12 cellular contexts compared by ENCODE assay signal in genomic region chr2:11430729-11431128, GRCh38.
"Had no signal": no experiment of that assay in that cellular context is flagged by ENCODE, and none has a peak within 500 bp of the region (broad histone marks: within the 10 kb centered on the region; RNA-seq: fewer than 3 reads in every experiment).

No MANE protein-coding gene starts in this region.

- H3K4me3 Mint-ChIP-seq: activated naive CD8-positive, alpha-beta T cell treated with anti-CD3 and anti-CD28 coated beads, Interleukin-2, amount 10 ng/mL, durations not matched to agents 7 days and 5 days; neural progenitor cell; T-helper 2 cell treated with Interferon-gamma antibody and Interleukin-4, amounts not matched to agents 5 μg/mL and 100 μg/mL, for 36 hours had no signal

- H3K27ac ChIP-seq: brain microvascular endothelial cell, neural progenitor cell, thoracic aorta had no signal

- H3K27me3 Mint-ChIP-seq: activated naive CD8-positive, alpha-beta T cell treated with anti-CD3 and anti-CD28 coated beads, Interleukin-2, amount 10 ng/mL, durations not matched to agents 7 days and 5 days had no signal

- H3K36me3 ChIP-seq: brain microvascular endothelial cell, neural progenitor cell, thoracic aorta had no signal

- DNase-seq: activated CD4-positive, alpha-beta T cell treated with anti-CD3 and anti-CD28 coated beads, Interleukin-2, amount 50 U/mL, for 1 hour; activated naive CD4-positive, alpha-beta T cell; activated naive CD8-positive, alpha-beta T cell treated with anti-CD3 and anti-CD28 coated beads, Interleukin-2, amount 10 ng/mL, durations not matched to agents 7 days and 5 days; brain microvascular endothelial cell; cortex of kidney; effector CD8-positive, alpha-beta T cell; kidney; stimulated activated CD4-positive, alpha-beta T cell treated with anti-CD3 and anti-CD28 coated beads, Interleukin-12 subunit alpha, Interleukin-12 subunit beta, amount 100 ng/mL, for 4 hours; stimulated activated CD4-positive, alpha-beta T cell treated with anti-CD3 and anti-CD28 coated beads, Interleukin-2, amount 100 ng/mL, for 24 hours had no signal

- H3K4me1 Mint-ChIP-seq: activated naive CD8-positive, alpha-beta T cell treated with anti-CD3 and anti-CD28 coated beads, Interleukin-2, amount 10 ng/mL, durations not matched to agents 7 days and 5 days; neural progenitor cell had no signal

- H3K4me1 ChIP-seq: neural progenitor cell had no signal

- H3K4me3 ChIP-seq: neural progenitor cell, thoracic aorta had no signal

- H3K27ac Mint-ChIP-seq: activated naive CD8-positive, alpha-beta T cell treated with anti-CD3 and anti-CD28 coated beads, Interleukin-2, amount 10 ng/mL, durations not matched to agents 7 days and 5 days; neural progenitor cell; T-helper 2 cell treated with Interferon-gamma antibody and Interleukin-4, amounts not matched to agents 5 μg/mL and 100 μg/mL, for 36 hours had no signal

- H3K9me3 ChIP-seq: thoracic aorta had no signal

- H3K9me3 Mint-ChIP-seq: activated naive CD8-positive, alpha-beta T cell treated with anti-CD3 and anti-CD28 coated beads, Interleukin-2, amount 10 ng/mL, durations not matched to agents 7 days and 5 days; T-helper 2 cell treated with Interferon-gamma antibody and Interleukin-4, amounts not matched to agents 5 μg/mL and 100 μg/mL, for 36 hours had no signal
